8 cellular contexts compared by ENCODE assay signal in genomic region chr12:64890873-64891468, GRCh38.
DNase-seq lines count a peak whose midpoint lies in the region; ATAC-seq, FAIRE-seq and TF ChIP-seq lines count a peak whose summit lies in the region.

No MANE protein-coding gene starts in this region.

- CTCF ChIA-PET in BJ (lab: Yijun Ruan, JAX): interaction anchor here (0.6 to 5.5 kb wide), 13 partner anchors 8 to 1970 kb away, joined by 3 to 39 read pairs (median 5); no protein-coding TSS in a partner anchor

- H3K27ac Mint-ChIP-seq in type B pancreatic cell: peak overlapping the region; percentile 27

- H3K27me3 ChIP-seq in BJ (ENCODE audit: control insufficient read depth, insufficient read depth, low read length) (peaks cover 10% of the 10 kb centered on the region), bronchial epithelial cell (ENCODE audit: control insufficient read depth, insufficient read depth, low read length) (no peaks in the 10 kb centered on the region)

- H3K36me3 Mint-ChIP-seq in type B pancreatic cell: no peaks in the 10 kb centered on the region

- H3K36me3 ChIP-seq in BJ (ENCODE audit: control insufficient read depth, insufficient read depth, low read length) (no peaks in the 10 kb centered on the region), bronchial epithelial cell (ENCODE audit: control insufficient read depth, insufficient read depth, low read length) (no peaks in the 10 kb centered on the region)

- H3K27me3 Mint-ChIP-seq in type B pancreatic cell: peaks cover 13% of the 10 kb centered on the region

- POLR2A ChIA-PET in BJ (lab: Charles Lee): no interaction called here

- peak; percentile 53 for TF ChIP-seq CTCF in BJ (IDR thresholded peaks at IDR 0.05; ENCODE audit: insufficient read depth, low read depth, low read length)
- TF ChIP-seq CTCF in bronchial epithelial cell (IDR thresholded peaks at IDR 0.05; ENCODE audit: insufficient read depth, low read length, severe bottlenecking): peak; percentile 56
- TF ChIP-seq CTCF in type B pancreatic cell (conservative IDR thresholded peaks at IDR 0.05): peak; percentile 91

- DNase-seq in BJ (ENCODE audit: low read depth): no peak
- peak; percentile 43 for DNase-seq in HuH-7.5 (ENCODE audit: low spot score)
- DNase-seq in NOMO-1 treated with dmso at 0.1 percent for 144 hours (lab: John Stamatoyannopoulos, UW; ENCODE audit: unreplicated experiment): peak; percentile 10
- DNase-seq in bronchial epithelial cell (ENCODE audit: low read depth): peak; percentile 67
- DNase-seq in kidney glomerular epithelial cell (lab: John Stamatoyannopoulos, UW): peak; percentile 70
- DNase-seq in type B pancreatic cell (ENCODE audit: extremely low spot score, unreplicated experiment): no peak

- ATAC-seq in GM18873 (IDR thresholded peaks at IDR 0.05; ENCODE audit: low FRiP score, unreplicated experiment) (peak; percentile 51), GM18907 (IDR thresholded peaks at IDR 0.05; ENCODE audit: unreplicated experiment) (no peak)

- no peak for FAIRE-seq in bronchial epithelial cell (lab: Jason Lieb, UNC)

- no peak overlapping the region for H3K4me3 Mint-ChIP-seq in type B pancreatic cell

- H3K4me3 ChIP-seq in BJ (ENCODE audit: low read depth, low read length) (no peak overlapping the region), bronchial epithelial cell (ENCODE audit: low read depth, low read length) (no peak overlapping the region)

- H3K9me3 Mint-ChIP-seq in type B pancreatic cell: no peaks in the 10 kb centered on the region

- H3K4me1 Mint-ChIP-seq in type B pancreatic cell (ENCODE audit: unreplicated experiment): peaks cover 9% of the 10 kb centered on the region

Comparison
In these comparisons a context has a peak if more than half of its experiments do, and no peak if none do; other contexts are left out.
1. DNase-seq: peak in HuH-7.5 (single experiment), NOMO-1 treated with dmso at 0.1 percent for 144 hours (single experiment), bronchial epithelial cell (single experiment) and kidney glomerular epithelial cell (single experiment); none in BJ (single experiment) and type B pancreatic cell (single experiment).
2. Peak in every context shown above with its lines, with median percentiles within 50 percentile points of each other: CTCF ChIP-seq.